In the genomic region with DNA sequence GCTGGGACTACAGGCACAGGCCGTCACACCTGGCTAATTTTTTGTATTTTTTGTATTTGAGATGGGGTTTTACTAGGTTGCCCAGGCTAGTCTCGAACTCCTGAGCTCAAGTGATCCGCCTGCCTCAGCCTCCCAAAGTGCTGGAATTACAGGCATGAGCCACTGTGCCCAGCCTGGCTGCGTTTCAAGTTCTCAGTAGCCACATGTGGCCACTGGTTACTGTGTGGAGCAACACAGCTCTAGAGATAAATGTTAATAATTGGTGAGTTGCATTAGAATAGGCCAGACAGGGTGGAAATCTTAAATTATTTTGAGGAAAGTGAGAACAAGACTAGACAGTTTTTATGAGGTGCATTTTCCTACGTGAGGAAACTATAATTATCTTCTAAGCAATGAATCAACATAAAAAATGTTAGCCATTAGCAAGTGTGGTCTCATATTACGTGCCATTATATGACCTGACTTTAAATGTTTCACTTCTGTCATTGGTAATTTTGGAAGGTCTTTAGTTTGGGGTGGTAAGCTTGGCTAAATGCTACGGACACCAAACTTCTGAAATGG, we compare ENCODE assay signal across 23 cellular contexts.
"Had no signal": no experiment of that assay in that cellular context is flagged by ENCODE, and none has a peak within 500 bp of the region (broad histone marks: within the 10 kb centered on the region; RNA-seq: fewer than 3 reads in every experiment).

No MANE protein-coding gene starts in this region.

- H3K27ac Mint-ChIP-seq: activated T-cell treated with anti-CD3 and anti-CD28 coated beads, Interleukin-2, amount 50 U/mL, for 72 hours; neural progenitor cell had no signal

- H3K36me3 ChIP-seq: breast epithelium, neural progenitor cell, prostate gland, right atrium auricular region, vagina had no signal

- H3K9me3 Mint-ChIP-seq: activated T-cell treated with anti-CD3 and anti-CD28 coated beads, Interleukin-2, amount 50 U/mL, for 72 hours had no signal

- H3K4me3 ChIP-seq: ascending aorta, breast epithelium, lung, neural progenitor cell, prostate gland, right atrium auricular region, tibial nerve, vagina had no signal

- ATAC-seq: activated T-cell treated with anti-CD3 and anti-CD28 coated beads, Interleukin-2, amount 50 U/mL, for 72 hours; left lobe of liver; stimulated activated naive CD8-positive, alpha-beta T cell treated with anti-CD3 and anti-CD28 coated beads, Interleukin-15, Interleukin-2, amounts not matched to agents 100 U/mL and 50 U/mL, for 24 hours had no signal

- H3K4me2 ChIP-seq: neural progenitor cell had no signal

- H2AFZ ChIP-seq: neural progenitor cell had no signal

- H3K9me3 ChIP-seq: ascending aorta, breast epithelium, prostate gland, right atrium auricular region, tibial nerve, vagina had no signal

- H3K27me3 ChIP-seq: ascending aorta, breast epithelium, neural progenitor cell, right atrium auricular region, tibial nerve, vagina had no signal

- H3K4me3 Mint-ChIP-seq: activated T-cell treated with anti-CD3 and anti-CD28 coated beads, Interleukin-2, amount 50 U/mL, for 72 hours; neural progenitor cell had no signal

- H3K9ac ChIP-seq: neural progenitor cell had no signal

- H3K4me1 ChIP-seq: ascending aorta, breast epithelium, neural progenitor cell, prostate gland, right atrium auricular region, tibial nerve, vagina had no signal

- H3K27ac ChIP-seq: ascending aorta, breast epithelium, neural progenitor cell, prostate gland, right atrium auricular region, tibial nerve, vagina, VCaP had no signal

- DNase-seq: activated CD4-positive, alpha-beta T cell treated with anti-CD3 and anti-CD28 coated beads for 1 hour; activated effector memory CD4-positive, alpha-beta T cell treated with anti-CD3 and anti-CD28 coated beads, Interleukin-2, amount 50 U/mL, for 16 hours; activated naive CD4-positive, alpha-beta T cell treated with anti-CD3 and anti-CD28 coated beads, Interleukin-2, amount 50 U/mL, for 16 hours; activated T-cell treated with anti-CD3 and anti-CD28 coated beads, Interleukin-2, amount 50 U/mL, for 72 hours; cerebellar nuclear complex; cortex of kidney; erythroblast; kidney; stimulated activated CD4-positive, alpha-beta T cell treated with anti-CD3 and anti-CD28 coated beads, Interleukin-12 subunit alpha, Interleukin-12 subunit beta, amount 100 ng/mL, for 4 hours; stimulated activated CD4-positive, alpha-beta T cell treated with anti-CD3 and anti-CD28 coated beads, Interleukin-1b, Interleukin-23, amount 100 ng/mL, for 48 hours; stimulated activated CD8-positive, alpha-beta memory T cell treated with anti-CD3 and anti-CD28 coated beads, Interleukin-4, amount 100 ng/mL, for 48 hours; stimulated activated naive CD8-positive, alpha-beta T cell treated with anti-CD3 and anti-CD28 coated beads, Interleukin-15, Interleukin-2, amounts not matched to agents 100 U/mL and 50 U/mL, for 24 hours; substantia nigra had no signal
